In the genomic region with DNA sequence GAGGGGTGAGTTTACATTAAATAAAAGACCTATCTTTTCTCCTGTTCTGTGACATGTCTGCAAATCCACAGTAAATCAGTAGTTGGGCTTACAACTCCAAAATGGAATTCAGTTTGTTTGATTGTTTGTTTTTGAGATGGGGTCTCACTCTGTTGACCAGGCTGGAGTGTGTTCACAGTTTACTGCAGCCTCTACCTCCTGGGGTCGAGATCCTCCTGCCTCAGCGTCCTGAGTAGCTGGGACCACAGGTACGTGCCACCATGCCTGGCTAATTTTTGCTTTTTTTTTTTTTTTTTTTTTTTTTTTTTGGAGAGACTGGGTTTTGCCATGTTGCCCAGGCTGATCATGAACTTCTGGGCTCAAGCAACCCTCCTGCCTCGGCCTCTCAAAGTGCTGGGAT, we compare ENCODE assay signal across 1 cellular context.
TF ChIP-seq lines count a peak whose summit lies in the region.

No MANE protein-coding gene starts in this region.

TF ChIP-seq in WTC11, 78 proteins besides CTCF, POLR2A, EP300 and RAD21 (continued from another document):
- TF ChIP-seq, protein P1, sequence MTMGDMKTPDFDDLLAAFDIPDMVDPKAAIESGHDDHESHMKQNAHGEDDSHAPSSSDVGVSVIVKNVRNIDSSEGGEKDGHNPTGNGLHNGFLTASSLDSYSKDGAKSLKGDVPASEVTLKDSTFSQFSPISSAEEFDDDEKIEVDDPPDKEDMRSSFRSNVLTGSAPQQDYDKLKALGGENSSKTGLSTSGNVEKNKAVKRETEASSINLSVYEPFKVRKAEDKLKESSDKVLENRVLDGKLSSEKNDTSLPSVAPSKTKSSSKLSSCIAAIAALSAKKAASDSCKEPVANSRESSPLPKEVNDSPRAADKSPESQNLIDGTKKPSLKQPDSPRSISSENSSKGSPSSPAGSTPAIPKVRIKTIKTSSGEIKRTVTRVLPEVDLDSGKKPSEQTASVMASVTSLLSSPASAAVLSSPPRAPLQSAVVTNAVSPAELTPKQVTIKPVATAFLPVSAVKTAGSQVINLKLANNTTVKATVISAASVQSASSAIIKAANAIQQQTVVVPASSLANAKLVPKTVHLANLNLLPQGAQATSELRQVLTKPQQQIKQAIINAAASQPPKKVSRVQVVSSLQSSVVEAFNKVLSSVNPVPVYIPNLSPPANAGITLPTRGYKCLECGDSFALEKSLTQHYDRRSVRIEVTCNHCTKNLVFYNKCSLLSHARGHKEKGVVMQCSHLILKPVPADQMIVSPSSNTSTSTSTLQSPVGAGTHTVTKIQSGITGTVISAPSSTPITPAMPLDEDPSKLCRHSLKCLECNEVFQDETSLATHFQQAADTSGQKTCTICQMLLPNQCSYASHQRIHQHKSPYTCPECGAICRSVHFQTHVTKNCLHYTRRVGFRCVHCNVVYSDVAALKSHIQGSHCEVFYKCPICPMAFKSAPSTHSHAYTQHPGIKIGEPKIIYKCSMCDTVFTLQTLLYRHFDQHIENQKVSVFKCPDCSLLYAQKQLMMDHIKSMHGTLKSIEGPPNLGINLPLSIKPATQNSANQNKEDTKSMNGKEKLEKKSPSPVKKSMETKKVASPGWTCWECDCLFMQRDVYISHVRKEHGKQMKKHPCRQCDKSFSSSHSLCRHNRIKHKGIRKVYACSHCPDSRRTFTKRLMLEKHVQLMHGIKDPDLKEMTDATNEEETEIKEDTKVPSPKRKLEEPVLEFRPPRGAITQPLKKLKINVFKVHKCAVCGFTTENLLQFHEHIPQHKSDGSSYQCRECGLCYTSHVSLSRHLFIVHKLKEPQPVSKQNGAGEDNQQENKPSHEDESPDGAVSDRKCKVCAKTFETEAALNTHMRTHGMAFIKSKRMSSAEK (CRISPR knock-in tag; IDR thresholded peaks at IDR 0.05; ENCODE audit: borderline replicate concordance) = no peak
